In genomic region chr4:3337811-3338210, GRCh38 we compare ENCODE assay signal across 1 cellular context.
TF ChIP-seq lines count a peak whose summit lies in the region.

No MANE protein-coding gene starts in this region.

TF ChIP-seq in endothelial cell of umbilical vein, 7 proteins besides CTCF, POLR2A, EP300 and RAD21 (continued from another document):
- TF ChIP-seq EZH2 (IDR thresholded peaks at IDR 0.05; ENCODE audit: borderline replicate concordance, low read depth, low read length, severe bottlenecking): no peak
- no peak for TF ChIP-seq GATA2 (IDR thresholded peaks at IDR 0.05; ENCODE audit: insufficient read depth, insufficient read length, low read depth, low read length)
- no peak for TF ChIP-seq MYC (IDR thresholded peaks at IDR 0.05; ENCODE audit: low read depth, low read length)
- no peak for TF ChIP-seq FOS (IDR thresholded peaks at IDR 0.05; ENCODE audit: borderline replicate concordance, insufficient read depth, low read length)
- TF ChIP-seq MAX (IDR thresholded peaks at IDR 0.05; ENCODE audit: insufficient read depth, insufficient read length): no peak
